ENCODE assay signal across 8 cellular contexts in genomic region chr7:100429637-100430449, GRCh38. TPM values are rescaled to one million over a fixed set of nuclear protein-coding genes. Genes with fewer than 3 reads are reported as not detected.
DNase-seq lines count a peak whose midpoint lies in the region; ATAC-seq and TF ChIP-seq lines count a peak whose summit lies in the region.

TSS of gene MEPCE (plus strand) at chr7:100429831. CDS start at chr7:100430019, 188 bp downstream.

- DNase-seq in NCI-H1417 (lab: John Stamatoyannopoulos, UW): peak; percentile 97 to 99 (median 97)
- DNase-seq in SW 1271 (lab: John Stamatoyannopoulos, UW): peak; percentile 54 to 87
- peak; percentile 95 for DNase-seq in activated naive CD8-positive, alpha-beta T cell treated with anti-CD3 and anti-CD28 coated beads for 36 hours
- peak; percentile 94 for DNase-seq in glomerular visceral epithelial cell (ENCODE audit: extremely low spot score)
- peak; percentile 100 for DNase-seq in osteoblast (ENCODE audit: insufficient read length, low spot score, missing footprints)

- H3K9me3 Mint-ChIP-seq in activated naive CD8-positive, alpha-beta T cell treated with anti-CD3 and anti-CD28 coated beads for 36 hours: no peaks in the 10 kb centered on the region

- peak within 1 kb of the TSS; percentile 95 for H2AFZ ChIP-seq in osteoblast (ENCODE audit: low read length)

- H3K79me2 ChIP-seq in osteoblast (ENCODE audit: insufficient read depth, low read length): peaks cover 51% of the 10 kb centered on the region

- TF ChIP-seq CTCF in osteoblast (IDR thresholded peaks at IDR 0.05; ENCODE audit: extremely low read depth, low read depth, low read length): no peak

- H3K27ac ChIP-seq in osteoblast (ENCODE audit: low read depth, low read length) (peak within 1 kb of the TSS; percentile 100), temporal lobe (ENCODE audit: low read depth, low read length) (peak within 1 kb of the TSS; percentile 100)

- peaks cover 27% of the 10 kb centered on the region for H3K36me3 ChIP-seq in osteoblast (ENCODE audit: insufficient read depth, low read length)

- H3K4me1 Mint-ChIP-seq in activated naive CD8-positive, alpha-beta T cell treated with anti-CD3 and anti-CD28 coated beads for 36 hours: peaks cover 49% of the 10 kb centered on the region

- H3K4me1 ChIP-seq in osteoblast (ENCODE audit: insufficient read depth, low read length): peaks cover 13% of the 10 kb centered on the region

- H3K27me3 ChIP-seq in osteoblast (ENCODE audit: insufficient read depth, low read length): no peaks in the 10 kb centered on the region

- H3K4me2 ChIP-seq in osteoblast (ENCODE audit: insufficient read depth, low read length): peak within 1 kb of the TSS; percentile 100

- H3K9me3 ChIP-seq in osteoblast (ENCODE audit: low read depth, low read length): no peaks in the 10 kb centered on the region

- H3K36me3 Mint-ChIP-seq in activated naive CD8-positive, alpha-beta T cell treated with anti-CD3 and anti-CD28 coated beads for 36 hours: peaks cover 56% of the 10 kb centered on the region

- peak within 1 kb of the TSS; percentile 99 for H3K27ac Mint-ChIP-seq in activated naive CD8-positive, alpha-beta T cell treated with anti-CD3 and anti-CD28 coated beads for 36 hours

- peak; percentile 39 for ATAC-seq in HG02623 (IDR thresholded peaks at IDR 0.05; ENCODE audit: unreplicated experiment)

- peak within 1 kb of the TSS; percentile 98 for H3K4me3 Mint-ChIP-seq in activated naive CD8-positive, alpha-beta T cell treated with anti-CD3 and anti-CD28 coated beads for 36 hours

- H4K20me1 ChIP-seq in osteoblast (ENCODE audit: insufficient read depth, low read length): peaks cover 14% of the 10 kb centered on the region

- peaks cover 11% of the 10 kb centered on the region for H3K27me3 Mint-ChIP-seq in activated naive CD8-positive, alpha-beta T cell treated with anti-CD3 and anti-CD28 coated beads for 36 hours

- H3K4me3 ChIP-seq in GM08714 (ENCODE audit: low read length) (peak within 1 kb of the TSS; percentile 71), osteoblast (ENCODE audit: insufficient read depth, low read length) (peak within 1 kb of the TSS; percentile 82)

RNA-seq across cellular contexts. Expression of gene MEPCE, which starts in this region (rescaled TPM):
- total RNA-seq in activated naive CD8-positive, alpha-beta T cell treated with anti-CD3 and anti-CD28 coated beads for 36 hours: 10 to 100 TPM; 60.1 to 65.4 TPM
- total RNA-seq in osteoblast (28.6 and 29.7 TPM in 2 replicates), temporal lobe (16.7 TPM)

Comparison
In these comparisons a context has a peak if more than half of its experiments do, and no peak if none do; other contexts are left out.
1. Peak in every context shown above with its lines: DNase-seq, ATAC-seq, H3K4me3 ChIP-seq and H3K27ac ChIP-seq.